ENCODE assay signal across 1 cellular context in genomic region chr4:109735566-109736454, GRCh38.
TF ChIP-seq lines count a peak whose summit lies in the region.

No MANE protein-coding gene starts in this region.

TF ChIP-seq in K562, 482 proteins besides CTCF, POLR2A, EP300 and RAD21 (continued from another document and continues in another):
- TF ChIP-seq, protein P1, sequence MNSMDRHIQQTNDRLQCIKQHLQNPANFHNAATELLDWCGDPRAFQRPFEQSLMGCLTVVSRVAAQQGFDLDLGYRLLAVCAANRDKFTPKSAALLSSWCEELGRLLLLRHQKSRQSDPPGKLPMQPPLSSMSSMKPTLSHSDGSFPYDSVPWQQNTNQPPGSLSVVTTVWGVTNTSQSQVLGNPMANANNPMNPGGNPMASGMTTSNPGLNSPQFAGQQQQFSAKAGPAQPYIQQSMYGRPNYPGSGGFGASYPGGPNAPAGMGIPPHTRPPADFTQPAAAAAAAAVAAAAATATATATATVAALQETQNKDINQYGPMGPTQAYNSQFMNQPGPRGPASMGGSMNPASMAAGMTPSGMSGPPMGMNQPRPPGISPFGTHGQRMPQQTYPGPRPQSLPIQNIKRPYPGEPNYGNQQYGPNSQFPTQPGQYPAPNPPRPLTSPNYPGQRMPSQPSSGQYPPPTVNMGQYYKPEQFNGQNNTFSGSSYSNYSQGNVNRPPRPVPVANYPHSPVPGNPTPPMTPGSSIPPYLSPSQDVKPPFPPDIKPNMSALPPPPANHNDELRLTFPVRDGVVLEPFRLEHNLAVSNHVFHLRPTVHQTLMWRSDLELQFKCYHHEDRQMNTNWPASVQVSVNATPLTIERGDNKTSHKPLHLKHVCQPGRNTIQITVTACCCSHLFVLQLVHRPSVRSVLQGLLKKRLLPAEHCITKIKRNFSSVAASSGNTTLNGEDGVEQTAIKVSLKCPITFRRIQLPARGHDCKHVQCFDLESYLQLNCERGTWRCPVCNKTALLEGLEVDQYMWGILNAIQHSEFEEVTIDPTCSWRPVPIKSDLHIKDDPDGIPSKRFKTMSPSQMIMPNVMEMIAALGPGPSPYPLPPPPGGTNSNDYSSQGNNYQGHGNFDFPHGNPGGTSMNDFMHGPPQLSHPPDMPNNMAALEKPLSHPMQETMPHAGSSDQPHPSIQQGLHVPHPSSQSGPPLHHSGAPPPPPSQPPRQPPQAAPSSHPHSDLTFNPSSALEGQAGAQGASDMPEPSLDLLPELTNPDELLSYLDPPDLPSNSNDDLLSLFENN (IDR thresholded peaks at IDR 0.05; ENCODE audit: low read depth in 2 of 2, low read length in 2 of 2): no peak
- TF ChIP-seq FOXK1 (CRISPR knock-in tag; IDR thresholded peaks at IDR 0.05; ENCODE audit: borderline replicate concordance) (no peak), CHD2 (IDR thresholded peaks at IDR 0.05; ENCODE audit: low read depth, low read length) (no peak), FOXJ2 (tag; IDR thresholded peaks at IDR 0.05) (peak; percentile 90), BRD4 (IDR thresholded peaks at IDR 0.05) (no peak), RFX7 (CRISPR knock-in tag; IDR thresholded peaks at IDR 0.05) (no peak), U2AF2 (optimal IDR thresholded peaks at IDR 0.05; ENCODE audit: low read depth, low read length) (no peak), POU5F1 (IDR thresholded peaks at IDR 0.05; ENCODE audit: borderline replicate concordance, low read depth, low read length, partially characterized antibody) (no peak), TAF9B (IDR thresholded peaks at IDR 0.05; ENCODE audit: partially characterized antibody) (peak; percentile 43), DACH1 (IDR thresholded peaks at IDR 0.05; ENCODE audit: partially characterized antibody) (no peak), ZFP36 (IDR thresholded peaks at IDR 0.05; ENCODE audit: low read depth, low read length, partially characterized antibody) (peak; percentile 18), SMARCC2 (IDR thresholded peaks at IDR 0.05; ENCODE audit: low read depth) (0 out of 2 replicates have a peak, but pooled peaks have one; percentile 23), NFRKB (IDR thresholded peaks at IDR 0.05; ENCODE audit: low read depth) (peak; percentile 63; the same call in 1 of the 2 replicates), MLX (CRISPR knock-in tag; conservative IDR thresholded peaks at IDR 0.05) (no peak), ZNF766 (CRISPR knock-in tag; conservative IDR thresholded peaks at IDR 0.05) (0 out of 2 replicates have a peak, but pooled peaks have one; percentile 18), FUS (optimal IDR thresholded peaks at IDR 0.05; ENCODE audit: low read depth, low read length) (no peak), RFX5 (IDR thresholded peaks at IDR 0.05; ENCODE audit: low read depth, low read length) (no peak), ZNF586 (CRISPR knock-in tag; conservative IDR thresholded peaks at IDR 0.05) (no peak), ARNT (IDR thresholded peaks at IDR 0.05) (peak in 1 of 2 experiments; percentile 41; a peak in 1 of 4 replicates), KDM5B (IDR thresholded peaks at IDR 0.05; ENCODE audit: insufficient replicate concordance, low read depth, low read length) (no peak), ELF2 (CRISPR knock-in tag; IDR thresholded peaks at IDR 0.05) (no peak)
- TF ChIP-seq, protein P2, sequence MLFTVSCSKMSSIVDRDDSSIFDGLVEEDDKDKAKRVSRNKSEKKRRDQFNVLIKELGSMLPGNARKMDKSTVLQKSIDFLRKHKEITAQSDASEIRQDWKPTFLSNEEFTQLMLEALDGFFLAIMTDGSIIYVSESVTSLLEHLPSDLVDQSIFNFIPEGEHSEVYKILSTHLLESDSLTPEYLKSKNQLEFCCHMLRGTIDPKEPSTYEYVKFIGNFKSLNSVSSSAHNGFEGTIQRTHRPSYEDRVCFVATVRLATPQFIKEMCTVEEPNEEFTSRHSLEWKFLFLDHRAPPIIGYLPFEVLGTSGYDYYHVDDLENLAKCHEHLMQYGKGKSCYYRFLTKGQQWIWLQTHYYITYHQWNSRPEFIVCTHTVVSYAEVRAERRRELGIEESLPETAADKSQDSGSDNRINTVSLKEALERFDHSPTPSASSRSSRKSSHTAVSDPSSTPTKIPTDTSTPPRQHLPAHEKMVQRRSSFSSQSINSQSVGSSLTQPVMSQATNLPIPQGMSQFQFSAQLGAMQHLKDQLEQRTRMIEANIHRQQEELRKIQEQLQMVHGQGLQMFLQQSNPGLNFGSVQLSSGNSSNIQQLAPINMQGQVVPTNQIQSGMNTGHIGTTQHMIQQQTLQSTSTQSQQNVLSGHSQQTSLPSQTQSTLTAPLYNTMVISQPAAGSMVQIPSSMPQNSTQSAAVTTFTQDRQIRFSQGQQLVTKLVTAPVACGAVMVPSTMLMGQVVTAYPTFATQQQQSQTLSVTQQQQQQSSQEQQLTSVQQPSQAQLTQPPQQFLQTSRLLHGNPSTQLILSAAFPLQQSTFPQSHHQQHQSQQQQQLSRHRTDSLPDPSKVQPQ (CRISPR knock-in tag; IDR thresholded peaks at IDR 0.05; ENCODE audit: borderline replicate concordance): no peak
- TF ChIP-seq, protein P3, sequence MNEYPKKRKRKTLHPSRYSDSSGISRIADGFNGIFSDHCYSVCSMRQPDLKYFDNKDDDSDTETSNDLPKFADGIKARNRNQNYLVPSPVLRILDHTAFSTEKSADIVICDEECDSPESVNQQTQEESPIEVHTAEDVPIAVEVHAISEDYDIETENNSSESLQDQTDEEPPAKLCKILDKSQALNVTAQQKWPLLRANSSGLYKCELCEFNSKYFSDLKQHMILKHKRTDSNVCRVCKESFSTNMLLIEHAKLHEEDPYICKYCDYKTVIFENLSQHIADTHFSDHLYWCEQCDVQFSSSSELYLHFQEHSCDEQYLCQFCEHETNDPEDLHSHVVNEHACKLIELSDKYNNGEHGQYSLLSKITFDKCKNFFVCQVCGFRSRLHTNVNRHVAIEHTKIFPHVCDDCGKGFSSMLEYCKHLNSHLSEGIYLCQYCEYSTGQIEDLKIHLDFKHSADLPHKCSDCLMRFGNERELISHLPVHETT (CRISPR knock-in tag; conservative IDR thresholded peaks at IDR 0.05 in 1 of 2, IDR thresholded peaks at IDR 0.05 in 1 of 2): peak in 1 of 2 experiments; percentile 39; a peak in 1 of 4 replicates
- TF ChIP-seq, protein P4, sequence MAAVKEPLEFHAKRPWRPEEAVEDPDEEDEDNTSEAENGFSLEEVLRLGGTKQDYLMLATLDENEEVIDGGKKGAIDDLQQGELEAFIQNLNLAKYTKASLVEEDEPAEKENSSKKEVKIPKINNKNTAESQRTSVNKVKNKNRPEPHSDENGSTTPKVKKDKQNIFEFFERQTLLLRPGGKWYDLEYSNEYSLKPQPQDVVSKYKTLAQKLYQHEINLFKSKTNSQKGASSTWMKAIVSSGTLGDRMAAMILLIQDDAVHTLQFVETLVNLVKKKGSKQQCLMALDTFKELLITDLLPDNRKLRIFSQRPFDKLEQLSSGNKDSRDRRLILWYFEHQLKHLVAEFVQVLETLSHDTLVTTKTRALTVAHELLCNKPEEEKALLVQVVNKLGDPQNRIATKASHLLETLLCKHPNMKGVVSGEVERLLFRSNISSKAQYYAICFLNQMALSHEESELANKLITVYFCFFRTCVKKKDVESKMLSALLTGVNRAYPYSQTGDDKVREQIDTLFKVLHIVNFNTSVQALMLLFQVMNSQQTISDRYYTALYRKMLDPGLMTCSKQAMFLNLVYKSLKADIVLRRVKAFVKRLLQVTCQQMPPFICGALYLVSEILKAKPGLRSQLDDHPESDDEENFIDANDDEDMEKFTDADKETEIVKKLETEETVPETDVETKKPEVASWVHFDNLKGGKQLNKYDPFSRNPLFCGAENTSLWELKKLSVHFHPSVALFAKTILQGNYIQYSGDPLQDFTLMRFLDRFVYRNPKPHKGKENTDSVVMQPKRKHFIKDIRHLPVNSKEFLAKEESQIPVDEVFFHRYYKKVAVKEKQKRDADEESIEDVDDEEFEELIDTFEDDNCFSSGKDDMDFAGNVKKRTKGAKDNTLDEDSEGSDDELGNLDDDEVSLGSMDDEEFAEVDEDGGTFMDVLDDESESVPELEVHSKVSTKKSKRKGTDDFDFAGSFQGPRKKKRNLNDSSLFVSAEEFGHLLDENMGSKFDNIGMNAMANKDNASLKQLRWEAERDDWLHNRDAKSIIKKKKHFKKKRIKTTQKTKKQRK (IDR thresholded peaks at IDR 0.05; ENCODE audit: borderline replicate concordance, low read depth, low read length): no peak
- TF ChIP-seq, protein P5, sequence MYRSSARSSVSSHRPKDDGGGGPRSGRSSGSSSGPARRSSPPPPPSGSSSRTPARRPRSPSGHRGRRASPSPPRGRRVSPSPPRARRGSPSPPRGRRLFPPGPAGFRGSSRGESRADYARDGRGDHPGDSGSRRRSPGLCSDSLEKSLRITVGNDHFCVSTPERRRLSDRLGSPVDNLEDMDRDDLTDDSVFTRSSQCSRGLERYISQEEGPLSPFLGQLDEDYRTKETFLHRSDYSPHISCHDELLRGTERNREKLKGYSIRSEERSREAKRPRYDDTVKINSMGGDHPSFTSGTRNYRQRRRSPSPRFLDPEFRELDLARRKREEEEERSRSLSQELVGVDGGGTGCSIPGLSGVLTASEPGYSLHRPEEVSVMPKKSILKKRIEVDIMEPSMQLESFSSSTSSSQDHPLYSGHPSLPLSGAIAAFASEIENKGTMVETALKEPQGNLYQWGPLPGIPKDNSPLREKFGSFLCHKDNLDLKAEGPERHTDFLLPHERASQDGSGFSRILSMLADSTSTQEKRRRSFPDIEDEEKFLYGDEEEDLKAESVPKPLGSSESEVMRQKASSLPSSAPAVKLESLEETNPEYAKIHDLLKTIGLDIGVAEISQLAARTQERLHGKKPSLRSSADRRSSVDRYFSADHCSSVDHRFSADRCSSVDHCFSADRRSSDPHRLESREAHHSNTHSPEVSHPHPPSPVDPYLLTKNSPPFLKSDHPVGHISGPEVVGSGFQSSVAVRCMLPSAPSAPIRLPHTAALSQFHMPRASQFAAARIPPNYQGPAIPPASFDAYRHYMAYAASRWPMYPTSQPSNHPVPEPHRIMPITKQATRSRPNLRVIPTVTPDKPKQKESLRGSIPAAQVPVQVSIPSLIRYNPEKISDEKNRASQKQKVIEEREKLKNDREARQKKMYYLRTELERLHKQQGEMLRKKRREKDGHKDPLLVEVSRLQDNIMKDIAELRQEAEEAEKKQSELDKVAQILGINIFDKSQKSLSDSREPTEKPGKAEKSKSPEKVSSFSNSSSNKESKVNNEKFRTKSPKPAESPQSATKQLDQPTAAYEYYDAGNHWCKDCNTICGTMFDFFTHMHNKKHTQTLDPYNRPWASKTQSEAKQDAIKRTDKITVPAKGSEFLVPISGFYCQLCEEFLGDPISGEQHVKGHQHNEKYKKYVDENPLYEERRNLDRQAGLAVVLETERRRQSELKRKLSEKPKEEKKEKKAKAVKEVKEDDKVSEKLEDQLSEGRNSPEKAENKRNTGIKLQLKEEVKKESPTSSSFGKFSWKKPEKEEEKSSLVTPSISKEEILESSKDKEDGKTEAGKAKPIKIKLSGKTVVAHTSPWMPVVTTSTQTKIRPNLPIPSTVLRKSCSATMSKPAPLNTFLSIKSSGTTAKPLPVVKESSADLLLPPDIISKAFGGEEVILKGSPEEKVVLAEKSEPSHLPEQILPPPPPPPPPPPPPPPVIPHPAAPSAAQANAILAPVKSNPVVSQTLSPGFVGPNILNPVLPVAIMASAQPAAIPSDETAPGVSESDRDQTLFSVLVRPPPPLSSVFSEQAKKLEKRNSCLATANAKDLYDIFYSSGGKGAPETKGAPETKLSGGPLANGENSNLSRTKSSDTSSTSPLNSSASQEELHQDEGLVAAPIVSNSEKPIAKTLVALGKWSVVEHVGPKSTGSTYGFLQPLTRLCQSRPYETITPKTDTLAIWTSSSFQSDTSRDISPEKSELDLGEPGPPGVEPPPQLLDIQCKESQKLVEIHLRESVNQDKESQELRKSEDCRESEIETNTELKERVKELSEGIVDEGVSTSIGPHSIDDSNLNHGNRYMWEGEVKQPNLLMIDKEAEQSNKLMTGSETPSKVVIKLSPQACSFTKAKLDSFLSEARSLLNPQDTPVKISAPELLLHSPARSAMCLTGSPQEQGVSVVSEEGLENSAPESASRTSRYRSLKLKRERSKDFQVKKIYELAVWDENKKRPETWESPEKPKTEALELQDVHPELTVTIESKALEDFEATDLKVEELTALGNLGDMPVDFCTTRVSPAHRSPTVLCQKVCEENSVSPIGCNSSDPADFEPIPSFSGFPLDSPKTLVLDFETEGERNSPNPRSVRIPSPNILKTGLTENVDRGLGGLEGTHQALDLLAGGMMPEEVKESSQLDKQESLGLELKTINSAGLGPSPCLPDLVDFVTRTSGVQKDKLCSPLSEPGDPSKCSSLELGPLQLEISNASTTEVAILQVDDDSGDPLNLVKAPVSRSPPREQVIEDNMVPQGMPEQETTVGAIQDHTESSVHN (IDR thresholded peaks at IDR 0.05; ENCODE audit: borderline replicate concordance in 1 of 2, low read depth in 1 of 2): no peak
- TF ChIP-seq, protein P6, sequence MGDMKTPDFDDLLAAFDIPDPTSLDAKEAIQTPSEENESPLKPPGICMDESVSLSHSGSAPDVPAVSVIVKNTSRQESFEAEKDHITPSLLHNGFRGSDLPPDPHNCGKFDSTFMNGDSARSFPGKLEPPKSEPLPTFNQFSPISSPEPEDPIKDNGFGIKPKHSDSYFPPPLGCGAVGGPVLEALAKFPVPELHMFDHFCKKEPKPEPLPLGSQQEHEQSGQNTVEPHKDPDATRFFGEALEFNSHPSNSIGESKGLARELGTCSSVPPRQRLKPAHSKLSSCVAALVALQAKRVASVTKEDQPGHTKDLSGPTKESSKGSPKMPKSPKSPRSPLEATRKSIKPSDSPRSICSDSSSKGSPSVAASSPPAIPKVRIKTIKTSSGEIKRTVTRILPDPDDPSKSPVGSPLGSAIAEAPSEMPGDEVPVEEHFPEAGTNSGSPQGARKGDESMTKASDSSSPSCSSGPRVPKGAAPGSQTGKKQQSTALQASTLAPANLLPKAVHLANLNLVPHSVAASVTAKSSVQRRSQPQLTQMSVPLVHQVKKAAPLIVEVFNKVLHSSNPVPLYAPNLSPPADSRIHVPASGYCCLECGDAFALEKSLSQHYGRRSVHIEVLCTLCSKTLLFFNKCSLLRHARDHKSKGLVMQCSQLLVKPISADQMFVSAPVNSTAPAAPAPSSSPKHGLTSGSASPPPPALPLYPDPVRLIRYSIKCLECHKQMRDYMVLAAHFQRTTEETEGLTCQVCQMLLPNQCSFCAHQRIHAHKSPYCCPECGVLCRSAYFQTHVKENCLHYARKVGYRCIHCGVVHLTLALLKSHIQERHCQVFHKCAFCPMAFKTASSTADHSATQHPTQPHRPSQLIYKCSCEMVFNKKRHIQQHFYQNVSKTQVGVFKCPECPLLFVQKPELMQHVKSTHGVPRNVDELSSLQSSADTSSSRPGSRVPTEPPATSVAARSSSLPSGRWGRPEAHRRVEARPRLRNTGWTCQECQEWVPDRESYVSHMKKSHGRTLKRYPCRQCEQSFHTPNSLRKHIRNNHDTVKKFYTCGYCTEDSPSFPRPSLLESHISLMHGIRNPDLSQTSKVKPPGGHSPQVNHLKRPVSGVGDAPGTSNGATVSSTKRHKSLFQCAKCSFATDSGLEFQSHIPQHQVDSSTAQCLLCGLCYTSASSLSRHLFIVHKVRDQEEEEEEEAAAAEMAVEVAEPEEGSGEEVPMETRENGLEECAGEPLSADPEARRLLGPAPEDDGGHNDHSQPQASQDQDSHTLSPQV (IDR thresholded peaks at IDR 0.05): peak; percentile 82
- TF ChIP-seq, protein P7, sequence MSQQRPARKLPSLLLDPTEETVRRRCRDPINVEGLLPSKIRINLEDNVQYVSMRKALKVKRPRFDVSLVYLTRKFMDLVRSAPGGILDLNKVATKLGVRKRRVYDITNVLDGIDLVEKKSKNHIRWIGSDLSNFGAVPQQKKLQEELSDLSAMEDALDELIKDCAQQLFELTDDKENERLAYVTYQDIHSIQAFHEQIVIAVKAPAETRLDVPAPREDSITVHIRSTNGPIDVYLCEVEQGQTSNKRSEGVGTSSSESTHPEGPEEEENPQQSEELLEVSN (IDR thresholded peaks at IDR 0.05; ENCODE audit: borderline replicate concordance in 1 of 2, extremely low read depth in 1 of 2, insufficient read depth in 1 of 2, insufficient read length in 1 of 2, low read depth in 1 of 2, low read length in 1 of 2, poor library complexity in 1 of 2, severe bottlenecking in 1 of 2): peak in 1 of 2 experiments; percentile 20
